In genomic region chr5:178322736-178323540, GRCh38 we compare ENCODE assay signal across 15 cellular contexts.
DNase-seq lines count a peak whose midpoint lies in the region; ATAC-seq and TF ChIP-seq lines count a peak whose summit lies in the region.
"Had no signal": no experiment of that assay in that cellular context is flagged by ENCODE, and none has a peak within 500 bp of the region (broad histone marks: within the 10 kb centered on the region; RNA-seq: fewer than 3 reads in every experiment).

No MANE protein-coding gene starts in this region.

- H4K20me1 ChIP-seq in BLaER1 treated with 17β-estradiol and CSF1 and Interleukin-3, amounts not matched to agents 10 nM and 100 nM = peaks cover 0 to 31% (median 16%) of the 10 kb centered on the region in 11 experiments; a peak in 13 of 22 replicates

- peaks cover 5 to 10% (median 7%) of the 10 kb centered on the region in 11 experiments for H3K9me3 ChIP-seq in BLaER1 treated with 17β-estradiol and CSF1 and Interleukin-3, amounts not matched to agents 10 nM and 100 nM (replicated peaks in 1 of 11)
- no peaks in the 10 kb centered on the region for H3K9me3 ChIP-seq in left lung
- H3K9me3 ChIP-seq in SJCRH30 (replicated peaks) = no peaks in the 10 kb centered on the region
- no peaks in the 10 kb centered on the region for H3K9me3 ChIP-seq in esophagus muscularis mucosa
- H3K9me3 ChIP-seq: adrenal gland, neutrophil had no signal

- H3K36me3 ChIP-seq in BLaER1 treated with 17β-estradiol and CSF1 and Interleukin-3, amounts not matched to agents 10 nM and 100 nM = no peaks in the 10 kb centered on the region
- H3K36me3 ChIP-seq in left lung (no peaks in the 10 kb centered on the region), SJCRH30 (no peaks in the 10 kb centered on the region), esophagus muscularis mucosa (no peaks in the 10 kb centered on the region)
- H3K36me3 ChIP-seq: adrenal gland, neutrophil had no signal

- H3K4me3 ChIP-seq in BLaER1 treated with 17β-estradiol and CSF1 and Interleukin-3, amounts not matched to agents 10 nM and 100 nM = peak overlapping the region in 2 of 10 experiments; percentile 6 to 11; a peak in 1 of 20 replicates
- H3K4me3 ChIP-seq in left lung (no peak overlapping the region), SJCRH30 (no peak overlapping the region), esophagus muscularis mucosa (no peak overlapping the region)
- H3K4me3 ChIP-seq: adrenal gland had no signal

- peak overlapping the region in 6 of 11 experiments; percentile 17 to 53 (median 30); a peak in 6 of 22 replicates for H3K9ac ChIP-seq in BLaER1 treated with 17β-estradiol and CSF1 and Interleukin-3, amounts not matched to agents 10 nM and 100 nM

- peaks cover 62 to 79% (median 72%) of the 10 kb centered on the region in 10 experiments for H3K4me1 ChIP-seq in BLaER1 treated with 17β-estradiol and CSF1 and Interleukin-3, amounts not matched to agents 10 nM and 100 nM
- H3K4me1 ChIP-seq in left lung (peaks cover 0 to 5% of the 10 kb centered on the region in 2 donors), SJCRH30 (no peaks in the 10 kb centered on the region), esophagus muscularis mucosa (peaks cover 0 to 24% (median 17%) of the 10 kb centered on the region in 4 donors)

- ATAC-seq in GM19351 (IDR thresholded peaks at IDR 0.05; ENCODE audit: unreplicated experiment) = peak; percentile 34
- peak; percentile 6 for ATAC-seq in HG03039 (IDR thresholded peaks at IDR 0.05; ENCODE audit: unreplicated experiment)
- ATAC-seq in left lung = no peak
- ATAC-seq: activated CD8-positive, alpha-beta memory T cell treated with anti-CD3 and anti-CD28 coated beads, Interleukin-2, amount 10 ng/mL, durations not matched to agents 7 days and 5 days; right cardiac atrium had no signal

- H3K4me2 ChIP-seq in BLaER1 treated with 17β-estradiol and CSF1 and Interleukin-3, amounts not matched to agents 10 nM and 100 nM = peak overlapping the region; percentile 69 to 97 (median 91)

- no peak overlapping the region for H3K27ac ChIP-seq in BLaER1 treated with 17β-estradiol and CSF1 and Interleukin-3, amounts not matched to agents 10 nM and 100 nM
- H3K27ac ChIP-seq in left lung = no peak overlapping the region
- H3K27ac ChIP-seq in SJCRH30 = no peak overlapping the region
- H3K27ac ChIP-seq in esophagus muscularis mucosa (replicated peaks in 1 of 4) = no peak overlapping the region
- H3K27ac ChIP-seq: adrenal gland, neutrophil had no signal

- H3K27me3 ChIP-seq in BLaER1 treated with 17β-estradiol and CSF1 and Interleukin-3, amounts not matched to agents 10 nM and 100 nM = peaks cover 0 to 45% (median 6%) of the 10 kb centered on the region in 11 experiments; a peak in 12 of 22 replicates
- H3K27me3 ChIP-seq in left lung (peaks cover 0 to 23% of the 10 kb centered on the region in 2 donors), SJCRH30 (no peaks in the 10 kb centered on the region), esophagus muscularis mucosa (peaks cover 0 to 12% (median 0%) of the 10 kb centered on the region in 4 donors)
- H3K27me3 ChIP-seq: adrenal gland, neutrophil had no signal

- TF ChIP-seq POLR2A in esophagus muscularis mucosa (IDR thresholded peaks at IDR 0.05; ENCODE audit: low read depth) = no peak

- TF ChIP-seq EP300 in esophagus muscularis mucosa (IDR thresholded peaks at IDR 0.05) = no peak

- intact Hi-C loops in left lung (cut with DNase I) (no loop called here), esophagus muscularis mucosa (cut with DNase I) (no loop called here)

- 94% methylated on average over 6 of the region's 14 CpGs for WGBS in esophagus muscularis mucosa

- no peak for TF ChIP-seq CTCF in left lung (IDR thresholded peaks at IDR 0.05)
- no peak for TF ChIP-seq CTCF in esophagus muscularis mucosa (IDR thresholded peaks at IDR 0.05)

- peak; percentile 22 to 69 for DNase-seq in left lung
- DNase-seq in SJCRH30 = no peak
- DNase-seq in NCI-H526 (lab: John Stamatoyannopoulos, UW) = no peak
- no peak for DNase-seq in NCI-H526 treated with DMSO at 0.1 percent for 48 hours (lab: John Stamatoyannopoulos, UW)
- no peak for DNase-seq in esophagus muscularis mucosa (ENCODE audit: extremely low spot score)
- DNase-seq: activated CD4-positive, CD25-positive, alpha-beta regulatory T cell treated with anti-CD3 and anti-CD28 coated beads, Interleukin-2, amount 50 U/mL, for 72 hours; activated CD8-positive, alpha-beta memory T cell treated with anti-CD3 and anti-CD28 coated beads, Interleukin-2, amount 10 ng/mL, durations not matched to agents 7 days and 5 days; adrenal gland; CD4-positive, alpha-beta memory T cell; NCI-H446 had no signal

Comparison
In these comparisons a context has a peak if more than half of its experiments do, and no peak if none do; other contexts are left out.
1. DNase-seq: peak in left lung (2 of 2); none in SJCRH30 (0 of 2), NCI-H526 (0 of 2), NCI-H526 treated with DMSO at 0.1 percent for 48 hours (single experiment) and esophagus muscularis mucosa (single experiment).